Comparison of ENCODE assay signal across 14 cellular contexts in the genomic region with DNA sequence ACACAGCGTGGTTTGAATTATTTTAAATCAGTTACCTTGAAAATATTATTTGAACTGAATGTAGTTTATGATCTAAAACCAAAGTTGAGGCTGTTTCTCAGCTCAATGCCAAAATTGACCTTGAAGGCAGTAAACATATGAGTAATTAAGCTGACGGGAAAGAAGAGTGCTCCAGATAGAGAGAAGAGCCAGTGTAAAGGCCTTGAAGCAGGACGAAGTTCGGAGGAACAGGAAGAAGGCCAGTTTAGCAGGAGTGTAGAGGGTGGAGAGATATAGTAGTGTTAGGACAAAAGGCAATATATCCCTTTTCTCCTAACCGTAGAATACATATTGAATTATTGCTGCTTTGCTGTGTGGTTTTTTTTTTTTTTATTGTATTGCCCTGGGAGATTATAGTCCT.
A peak's percentile ranks its signal among the peaks of the same experiment; 100 is the strongest.
DNase-seq lines count a peak whose midpoint lies in the region; ATAC-seq and TF ChIP-seq lines count a peak whose summit lies in the region.
"Had no signal": no experiment of that assay in that cellular context is flagged by ENCODE, and none has a peak within 500 bp of the region (broad histone marks: within the 10 kb centered on the region; RNA-seq: fewer than 3 reads in every experiment).

No MANE protein-coding gene starts in this region.

- ATAC-seq in Right ventricle myocardium superior (ENCODE audit: poor library complexity) = peak; percentile 43
- ATAC-seq in Right ventricle myocardium inferior = no peak
- no peak for ATAC-seq in HG03108 (IDR thresholded peaks at IDR 0.05; ENCODE audit: unreplicated experiment)

- H3K4me1 Mint-ChIP-seq in mesothelial cell of epicardium = peaks cover 4% of the 10 kb centered on the region

- H3K27ac Mint-ChIP-seq in mesothelial cell of epicardium = peak overlapping the region; percentile 11

- DNase-seq in Right ventricle myocardium superior (no peak), Right ventricle myocardium inferior (ENCODE audit: missing footprints) (no peak), colonic mucosa (peak; percentile 68), mesothelial cell of epicardium (ENCODE audit: low spot score in 2 of 2, unreplicated experiment in 2 of 2) (no peak), transverse colon (peak; percentile 30), globus pallidus (ENCODE audit: low spot score) (no peak), NCI-H2171 treated with DMSO at 0.1 percent for 48 hours (lab: John Stamatoyannopoulos, UW) (no peak)
- DNase-seq: KG1, NCI-H1092 treated with DMSO at 0.1 percent for 48 hours, NCI-H1694 treated with DMSO at 0.1 percent for 48 hours, NCI-H446 treated with DMSO at 0.1 percent for 48 hours, NCI-H774 had no signal

- no peak for TF ChIP-seq EP300 in transverse colon (IDR thresholded peaks at IDR 0.05; ENCODE audit: low read depth)

- H3K27me3 Mint-ChIP-seq in mesothelial cell of epicardium (ENCODE audit: low read depth) = no peaks in the 10 kb centered on the region

- TF ChIP-seq CTCF in colonic mucosa (IDR thresholded peaks at IDR 0.05) (no peak), mesothelial cell of epicardium (IDR thresholded peaks at IDR 0.05; ENCODE audit: unreplicated experiment) (no peak), transverse colon (IDR thresholded peaks at IDR 0.05) (no peak)

- H3K27me3 ChIP-seq in colonic mucosa (no peaks in the 10 kb centered on the region), transverse colon (no peaks in the 10 kb centered on the region)
- H3K27me3 ChIP-seq: BLaER1 treated with 17β-estradiol and CSF1 and Interleukin-3, amounts not matched to agents 10 nM and 100 nM had no signal

- no peak overlapping the region for H3K4me3 Mint-ChIP-seq in mesothelial cell of epicardium

- intact Hi-C loops in Right ventricle myocardium superior (cut with DNase I) = no loop called here
- intact Hi-C loops in Right ventricle myocardium inferior (cut with DNase I) = no loop called here
- intact Hi-C loops in colonic mucosa (cut with DNase I) = no loop called here
- intact Hi-C loops in transverse colon (cut with DNase I; ENCODE audit: low total_unique reads) = no loop called here

- H3K27ac ChIP-seq in colonic mucosa = peak overlapping the region; percentile 60
- peak overlapping the region; percentile 51 to 64 (median 58) for H3K27ac ChIP-seq in transverse colon
- H3K27ac ChIP-seq: BLaER1 treated with 17β-estradiol and CSF1 and Interleukin-3, amounts not matched to agents 10 nM and 100 nM had no signal

- in situ Hi-C loops in transverse colon (cut with MboI; ENCODE audit: low pct_ligation_motif_present in 1 of 4, low pct_unique_long_range_greater_than_20kb in 1 of 4, low sequenced_read_pairs in 3 of 4) = no loop called here

- 47 to 58% methylated on average over 5 of the region's 5 CpGs for WGBS in transverse colon (ENCODE audit: low coverage in 1 of 2), 2 donors

- no peaks in the 10 kb centered on the region for H3K4me1 ChIP-seq in colonic mucosa
- H3K4me1 ChIP-seq in transverse colon = peaks cover 0 to 37% (median 10%) of the 10 kb centered on the region in 4 donors
- H3K4me1 ChIP-seq: BLaER1 treated with 17β-estradiol and CSF1 and Interleukin-3, amounts not matched to agents 10 nM and 100 nM had no signal

- no peaks in the 10 kb centered on the region for H3K36me3 ChIP-seq in colonic mucosa
- peaks cover 0 to 30% (median 7%) of the 10 kb centered on the region in 4 donors for H3K36me3 ChIP-seq in transverse colon

- H3K9me3 ChIP-seq in colonic mucosa (no peaks in the 10 kb centered on the region), transverse colon (no peaks in the 10 kb centered on the region)
- H3K9me3 ChIP-seq: BLaER1 treated with 17β-estradiol and CSF1 and Interleukin-3, amounts not matched to agents 10 nM and 100 nM had no signal

- no peak for TF ChIP-seq POLR2A in transverse colon (IDR thresholded peaks at IDR 0.05)

- H3K4me3 ChIP-seq in colonic mucosa (no peak overlapping the region), transverse colon (no peak overlapping the region)
- H3K4me3 ChIP-seq: BLaER1 treated with 17β-estradiol and CSF1 and Interleukin-3, amounts not matched to agents 10 nM and 100 nM had no signal

- no peaks in the 10 kb centered on the region for H3K9me3 Mint-ChIP-seq in mesothelial cell of epicardium

- peaks cover 57% of the 10 kb centered on the region for H3K36me3 Mint-ChIP-seq in mesothelial cell of epicardium

- no peak overlapping the region for H3K9ac ChIP-seq in colonic mucosa (ENCODE audit: low read depth in 2 of 2, low read length in 2 of 2)
- H3K9ac ChIP-seq: BLaER1 treated with 17β-estradiol and CSF1 and Interleukin-3, amounts not matched to agents 10 nM and 100 nM had no signal

Comparison
In these comparisons a context has a peak if more than half of its experiments do, and no peak if none do; other contexts are left out.
1. DNase-seq: peak in colonic mucosa (single experiment) and transverse colon (single experiment); none in Right ventricle myocardium superior (single experiment), Right ventricle myocardium inferior (single experiment), mesothelial cell of epicardium (0 of 2), globus pallidus (single experiment) and NCI-H2171 treated with DMSO at 0.1 percent for 48 hours (single experiment).